Comparison of ENCODE assay signal across 9 cellular contexts in genomic region chr11:33376331-33377099, GRCh38. TPM values are rescaled to one million over a fixed set of nuclear protein-coding genes. Genes with fewer than 3 reads are reported as not detected.
A peak's percentile ranks its signal among the peaks of the same experiment; 100 is the strongest.
DNase-seq lines count a peak whose midpoint lies in the region; ATAC-seq and TF ChIP-seq lines count a peak whose summit lies in the region.
"Had no signal": no experiment of that assay in that cellular context is flagged by ENCODE, and none has a peak within 500 bp of the region (broad histone marks: within the 10 kb centered on the region; RNA-seq: fewer than 3 reads in every experiment).

No MANE protein-coding gene starts in this region.

- H3K27ac ChIP-seq in brain microvascular endothelial cell (peak overlapping the region; percentile 38), mesenchymal stem cell (ENCODE audit: low read length, poor library complexity, severe bottlenecking) (no peak overlapping the region)

- H4K8ac ChIP-seq in mesenchymal stem cell (ENCODE audit: low read length): no peak overlapping the region

- no peak overlapping the region for H2AK5ac ChIP-seq in mesenchymal stem cell (ENCODE audit: low read length, severe bottlenecking)

- WGBS in mesenchymal stem cell: 2% methylated on average over 78 of the region's 99 CpGs

- in situ Hi-C loops in brain microvascular endothelial cell (cut with HindIII; ENCODE audit: low pct_ligation_motif_present, low sequenced_read_pairs): no loop called here

- no peak overlapping the region for H3K4ac ChIP-seq in mesenchymal stem cell (ENCODE audit: low read depth in 1 of 2, low read length in 2 of 2)

- H3K36me3 ChIP-seq in brain microvascular endothelial cell (replicated peaks) (no peaks in the 10 kb centered on the region), mesenchymal stem cell (ENCODE audit: control insufficient read depth in 1 of 2, insufficient read depth in 2 of 2, low read depth in 1 of 2, low read length in 2 of 2) (no peaks in the 10 kb centered on the region)

- H3K4me1 ChIP-seq in mesenchymal stem cell (ENCODE audit: control insufficient read depth, insufficient read depth, low read depth, low read length): peaks cover 14% of the 10 kb centered on the region

- ATAC-seq in HG02885 (IDR thresholded peaks at IDR 0.05; ENCODE audit: poor library complexity, unreplicated experiment) (peak; percentile 47), GM18870 (IDR thresholded peaks at IDR 0.05; ENCODE audit: unreplicated experiment) (no peak)

- H2BK5ac ChIP-seq in mesenchymal stem cell (ENCODE audit: low read depth, low read length, poor library complexity, severe bottlenecking): no peak overlapping the region

- H3K4me2 ChIP-seq in mesenchymal stem cell (ENCODE audit: low read length, poor library complexity, severe bottlenecking): peak overlapping the region; percentile 96

- H2BK12ac ChIP-seq in mesenchymal stem cell (ENCODE audit: low read length in 2 of 2): no peak overlapping the region

- no peaks in the 10 kb centered on the region for H3K27me3 Mint-ChIP-seq in Calu3 (ENCODE audit: unreplicated experiment)

- peaks cover 10% of the 10 kb centered on the region for H3K36me3 Mint-ChIP-seq in Calu3 (ENCODE audit: insufficient read depth, unreplicated experiment)

- H3K27me3 ChIP-seq in brain microvascular endothelial cell (replicated peaks) (no peaks in the 10 kb centered on the region), mesenchymal stem cell (ENCODE audit: control insufficient read depth in 1 of 2, insufficient read depth in 1 of 2, low read length in 2 of 2) (no peaks in the 10 kb centered on the region)

- intact Hi-C loops in Calu3 (cut with micrococcal nuclease; ENCODE audit: unreplicated experiment): loop anchor here (10.0 kb wide), 1 partner anchor 158 kb away; no protein-coding TSS in a partner anchor

- H2BK120ac ChIP-seq in mesenchymal stem cell (ENCODE audit: low read depth, low read length): no peak overlapping the region

- H4K91ac ChIP-seq in mesenchymal stem cell (ENCODE audit: low read length): no peak overlapping the region

- BruUV-seq in Calu3 (replicated peaks; lab: Mats Ljungman, UMichigan): no TSS peak

- H3K9me3 ChIP-seq in mesenchymal stem cell (ENCODE audit: control insufficient read depth, low read length): no peaks in the 10 kb centered on the region

- peak overlapping the region; percentile 86 for H3K9ac ChIP-seq in mesenchymal stem cell (ENCODE audit: low read length)

- TF ChIP-seq CTCF in Calu3 (IDR thresholded peaks at IDR 0.05; ENCODE audit: unreplicated experiment) (no peak), brain microvascular endothelial cell (IDR thresholded peaks at IDR 0.05; ENCODE audit: low read depth, low read length, missing control alignments) (no peak)

- no peaks in the 10 kb centered on the region for H3K9me3 Mint-ChIP-seq in Calu3 (ENCODE audit: low read depth, unreplicated experiment)
- H3K9me3 Mint-ChIP-seq: stimulated activated naive CD8-positive, alpha-beta T cell treated with anti-CD3 and anti-CD28 coated beads, Interleukin-15, Interleukin-2, amounts not matched to agents 100 ng/mL and 50 ng/mL, for 24 hours had no signal

- H2AFZ ChIP-seq in mesenchymal stem cell (ENCODE audit: low read depth, low read length): peak overlapping the region; percentile 31

- peak overlapping the region; percentile 68 for H3K4me3 Mint-ChIP-seq in Calu3 (ENCODE audit: low read depth, unreplicated experiment)

- DNase-seq in Calu3: peak; percentile 59
- DNase-seq in brain microvascular endothelial cell: no peak
- no peak for DNase-seq in mesenchymal stem cell
- DNase-seq in stimulated activated CD8-positive, alpha-beta memory T cell treated with anti-CD3 and anti-CD28 coated beads, Interleukin-4, amount 100 ng/mL, for 48 hours: no peak
- no peak for DNase-seq in HK-2 (ENCODE audit: unreplicated experiment)
- DNase-seq in DMS114 treated with DMSO at 0.1 percent for 48 hours (lab: John Stamatoyannopoulos, UW; ENCODE audit: unreplicated experiment): no peak

- no peak overlapping the region for H3K14ac ChIP-seq in mesenchymal stem cell (ENCODE audit: low read length in 2 of 2)

- H3K4me1 Mint-ChIP-seq in Calu3 (ENCODE audit: low read depth, unreplicated experiment): peaks cover 40% of the 10 kb centered on the region

- CTCF ChIA-PET in Calu3 (lab: Charles Lee): no interaction called here

- H3K18ac ChIP-seq in mesenchymal stem cell (ENCODE audit: low read depth in 1 of 2, low read length in 2 of 2): no peak overlapping the region

- peaks cover 11% of the 10 kb centered on the region for H3K79me1 ChIP-seq in mesenchymal stem cell (replicated peaks; ENCODE audit: low read length, poor library complexity, severe bottlenecking)

- no peak overlapping the region for H3K27ac Mint-ChIP-seq in Calu3 (ENCODE audit: unreplicated experiment)
- H3K27ac Mint-ChIP-seq: stimulated activated naive CD8-positive, alpha-beta T cell treated with anti-CD3 and anti-CD28 coated beads, Interleukin-15, Interleukin-2, amounts not matched to agents 100 ng/mL and 50 ng/mL, for 24 hours had no signal

- H2BK15ac ChIP-seq in mesenchymal stem cell (ENCODE audit: low read depth, poor library complexity, severe bottlenecking): no peak overlapping the region

- H3K4me3 ChIP-seq in brain microvascular endothelial cell (ENCODE audit: low read depth, low read length): peak overlapping the region; percentile 65
- H3K4me3 ChIP-seq in mesenchymal stem cell (ENCODE audit: insufficient read depth in 1 of 2, low read depth in 1 of 2, low read length in 2 of 2): peak overlapping the region; percentile 73 to 94

- no peak overlapping the region for H3K23ac ChIP-seq in mesenchymal stem cell (ENCODE audit: low read length in 2 of 2)

RNA-seq across cellular contexts. Expression of gene KIAA1549L, which starts 0.6 kb away (rescaled TPM):
- 14.0 and 18.8 TPM in 2 replicates for total RNA-seq in Calu3 (2022)
- polyA plus RNA-seq in mesenchymal stem cell (2013, experiment 1 of 2): 1.2 TPM
- 1.1 TPM for polyA plus RNA-seq in mesenchymal stem cell (2013, experiment 2 of 2)
